In the genomic region with DNA sequence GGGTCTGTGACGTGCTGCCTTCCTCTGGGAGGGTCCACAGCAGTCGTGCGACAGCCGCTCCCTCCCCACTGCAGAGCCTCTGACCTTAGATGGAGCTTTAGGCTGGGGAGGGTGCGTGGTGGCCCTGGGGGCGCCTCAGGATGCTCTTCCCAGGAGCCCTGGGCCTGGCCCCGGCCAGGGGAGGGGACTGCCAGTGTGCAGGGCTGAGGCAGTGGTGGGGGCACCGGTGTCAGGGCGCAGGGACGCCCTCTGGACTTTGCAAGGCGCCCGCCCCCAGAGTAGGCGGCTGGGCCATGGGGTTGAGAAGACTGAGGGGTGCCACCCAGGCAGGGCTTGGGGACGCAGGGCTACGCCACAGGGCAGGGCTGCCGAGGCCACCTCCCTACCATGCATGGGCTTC, we compare ENCODE assay signal across 8 cellular contexts. TPM values are rescaled to one million over a fixed set of nuclear protein-coding genes. Genes with fewer than 3 reads are reported as not detected.
DNase-seq lines count a peak whose midpoint lies in the region; ATAC-seq and TF ChIP-seq lines count a peak whose summit lies in the region.
"Not testable (repeated sequence)": the region's sequence is repeated elsewhere in the genome, so short reads cannot be mapped to it uniquely, and the experiment has no call there.
"Had no signal": no experiment of that assay in that cellular context is flagged by ENCODE, and none has a peak within 500 bp of the region (broad histone marks: within the 10 kb centered on the region; RNA-seq: fewer than 3 reads in every experiment).

No MANE protein-coding gene starts in this region.

- H3K4ac ChIP-seq in H9 (ENCODE audit: low read depth, low read length), result not testable (repeated sequence)

- not testable (repeated sequence) for H3K4me1 Mint-ChIP-seq in H9

- not testable (repeated sequence) for H3T11ph ChIP-seq in H9 (ENCODE audit: low read length)

- WGBS in H9 (ENCODE audit: extremely low coverage, insufficient read length, low lambda C conversion rate), result no CpG with 5 or more reads among the region's 16 CpGs
- 89% methylated on average over 16 of the region's 16 CpGs for WGBS in right cardiac atrium

- not testable (repeated sequence) for H3K9me3 ChIP-seq in H9 (ENCODE audit: control insufficient read depth, low read depth, low read length); right cardiac atrium (ENCODE audit: control insufficient read depth, low read length); tibial artery

- ATAC-seq in right cardiac atrium, sciatic nerve: not testable (repeated sequence)

- H2BK20ac ChIP-seq in H9 (ENCODE audit: low read depth, low read length, poor library complexity, severe bottlenecking), result not testable (repeated sequence)

- H3K4me3 ChIP-seq in dorsolateral prefrontal cortex; right cardiac atrium (ENCODE audit: low read length); tibial artery: not testable (repeated sequence)

- H3K79me2 ChIP-seq in H9 (ENCODE audit: insufficient read depth, low read length), result not testable (repeated sequence)

- H4K5ac ChIP-seq in H9 (ENCODE audit: insufficient read length, low read depth, low read length), result not testable (repeated sequence)

- H2BK12ac ChIP-seq in H9 (ENCODE audit: insufficient read length, low read depth, low read length), result not testable (repeated sequence)

- H3K79me1 ChIP-seq in H9 (ENCODE audit: insufficient read depth, low read depth, low read length, poor library complexity, severe bottlenecking), result not testable (repeated sequence)

- TF ChIP-seq CTCF in H9 (conservative IDR thresholded peaks at IDR 0.05); dorsolateral prefrontal cortex (IDR thresholded peaks at IDR 0.05 in 54 of 56, conservative IDR thresholded peaks at IDR 0.05 in 2 of 56; ENCODE audit: low read depth in 1 of 56, partially characterized antibody in 56 of 56); tibial artery (IDR thresholded peaks at IDR 0.05): not testable (repeated sequence)

- H3K23ac ChIP-seq in H9 (ENCODE audit: insufficient read length, low read depth, low read length), result not testable (repeated sequence)

- H3K27me3 Mint-ChIP-seq in H9 (ENCODE audit: low read depth), result peaks cover 51% of the 10 kb centered on the region

- not testable (repeated sequence) for H3K27ac ChIP-seq in H9 (ENCODE audit: insufficient read length, low read depth, low read length); right cardiac atrium (ENCODE audit: low read length); tibial artery
- peak overlapping the region in 33 of 59 donors; percentile 29 to 79 (median 67) for H3K27ac ChIP-seq in dorsolateral prefrontal cortex

- not testable (repeated sequence) for H3K27me3 ChIP-seq in H9 (ENCODE audit: insufficient read depth, low read length); dorsolateral prefrontal cortex; right cardiac atrium (ENCODE audit: control insufficient read depth, insufficient read depth); tibial artery

- not testable (repeated sequence) for H3K27ac Mint-ChIP-seq in H9

- not testable (repeated sequence) for H4K20me1 ChIP-seq in H9 (ENCODE audit: control insufficient read depth, insufficient read depth, insufficient read length)

- H2BK15ac ChIP-seq in H9 (ENCODE audit: low read depth, low read length), result not testable (repeated sequence)

- intact Hi-C loops in dorsolateral prefrontal cortex (cut with DNase I); right cardiac atrium (cut with DNase I); sciatic nerve (cut with DNase I); tibial artery (cut with DNase I; ENCODE audit: low total_unique reads): not testable (repeated sequence)

- H4K8ac ChIP-seq in H9 (replicated peaks; ENCODE audit: insufficient read length, low read depth, low read length), result not testable (repeated sequence)

- H4K91ac ChIP-seq in H9 (ENCODE audit: insufficient read length, low read depth, low read length), result not testable (repeated sequence)

- not testable (repeated sequence) for H3K9ac ChIP-seq in H9 (ENCODE audit: extremely low read depth, insufficient read length, low read length)

- DNase-seq in H9, result peak; percentile 19
- DNase-seq in activated CD8-positive, alpha-beta memory T cell treated with anti-CD3 and anti-CD28 coated beads, Interleukin-2, amount 50 U/mL, for 48 hours, result peak; percentile 38
- peak in 2 of 10 donors; percentile 20 to 45 for DNase-seq in dorsolateral prefrontal cortex
- peak in 2 of 3 donors; percentile 8 to 37 for DNase-seq in right cardiac atrium
- peak; percentile 84 for DNase-seq in mesenteric fat pad (ENCODE audit: low spot score)
- DNase-seq in sciatic nerve (ENCODE audit: low spot score), result peak; percentile 45
- DNase-seq in tibial artery, result peak; percentile 3 to 54

- not testable (repeated sequence) for H3K4me2 ChIP-seq in H9 (ENCODE audit: insufficient read depth, insufficient read length, low read length)

- not testable (repeated sequence) for H3K18ac ChIP-seq in H9 (ENCODE audit: insufficient read length, low read depth, low read length)

- H3K23me2 ChIP-seq in H9 (ENCODE audit: insufficient read length, low read depth, low read length, poor library complexity, severe bottlenecking), result not testable (repeated sequence)

- H3K56ac ChIP-seq in H9 (ENCODE audit: insufficient read length, low read depth, low read length), result not testable (repeated sequence)

- not testable (repeated sequence) for H3K9me3 Mint-ChIP-seq in H9

- H3K14ac ChIP-seq in H9 (ENCODE audit: insufficient read depth, low read length), result not testable (repeated sequence)

- not testable (repeated sequence) for H3K4me3 Mint-ChIP-seq in H9

- H2BK5ac ChIP-seq in H9 (ENCODE audit: insufficient read length, low read length), result not testable (repeated sequence)

- H2AFZ ChIP-seq in H9 (ENCODE audit: low read length), result not testable (repeated sequence)

- not testable (repeated sequence) for H3K36me3 ChIP-seq in tibial artery

- H3K4me1 ChIP-seq in H9 (ENCODE audit: insufficient read depth, low read length); right cardiac atrium (ENCODE audit: control insufficient read depth, insufficient read depth, low read length): not testable (repeated sequence)
- H3K4me1 ChIP-seq in tibial artery, result peaks cover 0 to 16% (median 13%) of the 10 kb centered on the region in 4 donors

- H2AK5ac ChIP-seq in H9 (ENCODE audit: insufficient read length, low read length), result not testable (repeated sequence)

- not testable (repeated sequence) for H3K36me3 Mint-ChIP-seq in H9 (ENCODE audit: insufficient read depth in 1 of 3, low read depth in 3 of 3)

- not testable (repeated sequence) for H2BK120ac ChIP-seq in H9 (ENCODE audit: low read depth, low read length, poor library complexity, severe bottlenecking)

RNA-seq across cellular contexts. Expression of a gene that starts 14.6 kb away (rescaled TPM):
- total RNA-seq in H9 (2021), result 0.44 and 0.48 TPM in 2 replicates
- 100 to 1,000 TPM; 236 to 675 (median 361) TPM for total RNA-seq in dorsolateral prefrontal cortex
- 10 to 100 TPM; 15.8 to 30.1 (median 22.7) TPM for total RNA-seq in right cardiac atrium
- 12.2 TPM for polyA plus RNA-seq in right cardiac atrium
- total RNA-seq in mesenteric fat pad, result 5.4 TPM
- total RNA-seq in sciatic nerve, result 3.4 TPM
- polyA plus RNA-seq: IgD-negative memory B cell had no signal

Comparison
In these comparisons a context has a peak if more than half of its experiments do, and no peak if none do; other contexts are left out.
1. RNA of a gene that starts 14.6 kb away (total RNA-seq): 236 to 675 TPM in dorsolateral prefrontal cortex; 15.8 to 30.1 TPM in right cardiac atrium, 5.4 TPM in mesenteric fat pad (single experiment), 3.4 TPM in sciatic nerve (single experiment) and 0.44 to 0.48 TPM in H9; every median in the first group is over 4 times any median in the second.